Comparison of ENCODE assay signal across 1 cellular context in genomic region chr3:185109012-185109411, GRCh38. TPM values are rescaled to one million over a fixed set of nuclear protein-coding genes. Genes with fewer than 3 reads are reported as not detected.
"Had no signal": no experiment of that assay in that cellular context is flagged by ENCODE, and none has a peak within 500 bp of the region (broad histone marks: within the 10 kb centered on the region; RNA-seq: fewer than 3 reads in every experiment).

No MANE protein-coding gene starts in this region.

RNA-seq across cellular contexts. Expression of gene C3orf70, which starts 43.8 kb away (rescaled TPM):
- total RNA-seq: naive thymus-derived CD8-positive, alpha-beta T cell had no signal
